1 cellular context compared by ENCODE assay signal in genomic region chr6:36853325-36853724, GRCh38.
A peak's percentile ranks its signal among the peaks of the same experiment; 100 is the strongest.
TF ChIP-seq lines count a peak whose summit lies in the region.

No MANE protein-coding gene starts in this region.

TF ChIP-seq in HepG2, 621 proteins besides CTCF, POLR2A, EP300 and RAD21:
- TF ChIP-seq TFDP1 (CRISPR knock-in tag; IDR thresholded peaks at IDR 0.05; ENCODE audit: borderline replicate concordance) (no peak), SP2 (CRISPR knock-in tag; IDR thresholded peaks at IDR 0.05) (no peak), MAF1 (CRISPR knock-in tag; IDR thresholded peaks at IDR 0.05; ENCODE audit: borderline replicate concordance) (no peak), SRF (IDR thresholded peaks at IDR 0.05; ENCODE audit: low read depth, low read length) (0 out of 2 replicates have a peak, but pooled peaks have one; percentile 16), WIZ (CRISPR knock-in tag; IDR thresholded peaks at IDR 0.05) (no peak), HMGA1 (CRISPR knock-in tag; conservative IDR thresholded peaks at IDR 0.05) (no peak)
